Comparison of ENCODE assay signal across 23 cellular contexts in genomic region chr5:139901971-139902370, GRCh38.
"Had no signal": no experiment of that assay in that cellular context is flagged by ENCODE, and none has a peak within 500 bp of the region (broad histone marks: within the 10 kb centered on the region; RNA-seq: fewer than 3 reads in every experiment).

No MANE protein-coding gene starts in this region.

- H3K9ac ChIP-seq: neural progenitor cell had no signal

- H3K36me3 ChIP-seq: esophagus muscularis mucosa, gastrocnemius medialis, heart right ventricle, neural progenitor cell, pancreas, thoracic aorta, transverse colon had no signal

- H3K36me3 Mint-ChIP-seq: mesothelial cell of epicardium; natural killer cell; neural progenitor cell; stimulated activated naive B cell treated with anti-CD40 and anti-IgM and Interleukin-4, amounts not matched to agents 10 μg/mL and 1 μg/mL and 100 μg/mL, for 72 hours had no signal

- H3K27ac Mint-ChIP-seq: mesothelial cell of epicardium; natural killer cell; neural progenitor cell; progenitor cell of endocrine pancreas; stimulated activated naive B cell treated with anti-CD40 and anti-IgM and Interleukin-4, amounts not matched to agents 10 μg/mL and 1 μg/mL and 100 μg/mL, for 72 hours; stimulated activated naive CD8-positive, alpha-beta T cell treated with anti-CD3 and anti-CD28 coated beads, Interleukin-15, amount 100 ng/mL, for 72 hours had no signal

- H3K4me3 Mint-ChIP-seq: mesothelial cell of epicardium; natural killer cell; neural progenitor cell; stimulated activated naive B cell treated with anti-CD40 and anti-IgM and Interleukin-4, amounts not matched to agents 10 μg/mL and 1 μg/mL and 100 μg/mL, for 72 hours; stimulated activated naive CD8-positive, alpha-beta T cell treated with anti-CD3 and anti-CD28 coated beads, Interleukin-15, amount 100 ng/mL, for 72 hours had no signal

- H2AFZ ChIP-seq: neural progenitor cell had no signal

- ATAC-seq: gastrocnemius medialis; heart right ventricle; natural killer cell; pancreas; right cardiac atrium; stimulated activated naive B cell treated with anti-CD40 and anti-IgM and Interleukin-4, amounts not matched to agents 10 μg/mL and 1 μg/mL and 100 μg/mL, for 72 hours; stimulated activated naive CD8-positive, alpha-beta T cell treated with anti-CD3 and anti-CD28 coated beads, Interleukin-15, amount 100 ng/mL, for 72 hours had no signal

- H3K27ac ChIP-seq: coronary artery, epithelial cell of prostate, esophagus muscularis mucosa, gastrocnemius medialis, heart right ventricle, neural progenitor cell, pancreas, thoracic aorta, transverse colon had no signal

- H3K4me2 ChIP-seq: neural progenitor cell had no signal

- H3K27me3 ChIP-seq: dorsolateral prefrontal cortex, gastrocnemius medialis, pancreas had no signal

- H3K9me3 Mint-ChIP-seq: mesothelial cell of epicardium; natural killer cell; stimulated activated naive B cell treated with anti-CD40 and anti-IgM and Interleukin-4, amounts not matched to agents 10 μg/mL and 1 μg/mL and 100 μg/mL, for 72 hours; stimulated activated naive CD8-positive, alpha-beta T cell treated with anti-CD3 and anti-CD28 coated beads, Interleukin-15, amount 100 ng/mL, for 72 hours had no signal

- H3K4me3 ChIP-seq: coronary artery, esophagus muscularis mucosa, gastrocnemius medialis, heart right ventricle, neural progenitor cell, pancreas, thoracic aorta, transverse colon had no signal

- DNase-seq: effector CD8-positive, alpha-beta T cell; gastrocnemius medialis; heart right ventricle; hypothalamus; kidney glomerular epithelial cell; natural killer cell; occipital lobe; right cardiac atrium; stimulated activated CD4-positive, alpha-beta T cell treated with anti-CD3 and anti-CD28 coated beads, Interleukin-15, amount 100 ng/mL, for 24 hours; stimulated activated CD4-positive, alpha-beta T cell treated with anti-CD3 and anti-CD28 coated beads, Interleukin-1b, Interleukin-23, amount 100 ng/mL, for 48 hours; stimulated activated CD4-positive, alpha-beta T cell treated with anti-CD3 and anti-CD28 coated beads, Interleukin-4, amount 100 ng/mL, for 24 hours; stimulated activated naive B cell treated with anti-CD40 and anti-IgM and Interleukin-4, amounts not matched to agents 10 μg/mL and 1 μg/mL and 100 μg/mL, for 72 hours; stimulated activated naive CD8-positive, alpha-beta T cell treated with anti-CD3 and anti-CD28 coated beads, Interleukin-15, amount 100 ng/mL, for 72 hours; transverse colon had no signal

- H3K9me3 ChIP-seq: esophagus muscularis mucosa, gastrocnemius medialis, heart right ventricle, pancreas, thoracic aorta, transverse colon had no signal
